Comparison of ENCODE assay signal across 2 cellular contexts in the genomic region with DNA sequence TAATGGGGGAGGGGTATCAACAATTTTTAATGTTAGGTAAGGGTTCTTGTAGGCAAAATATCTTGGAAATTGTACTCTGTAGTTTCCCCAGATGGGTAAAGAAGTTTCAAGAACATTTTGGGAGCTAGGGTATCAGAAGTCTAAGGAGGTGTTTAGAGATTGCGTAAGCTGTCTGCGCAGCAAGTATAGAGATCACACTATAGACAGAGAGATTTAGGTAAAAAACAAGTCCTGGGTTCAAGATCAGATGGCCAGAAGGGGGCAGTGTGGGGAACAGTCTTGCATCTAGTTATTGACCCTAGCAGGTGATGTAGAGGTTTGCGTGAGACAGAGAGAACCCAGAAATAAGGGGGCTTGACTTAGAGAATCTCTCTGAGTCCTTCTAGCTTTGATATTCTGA.
TF ChIP-seq lines count a peak whose summit lies in the region.

No MANE protein-coding gene starts in this region.

TF ChIP-seq in SK-N-SH, 30 proteins besides CTCF, POLR2A, EP300 and RAD21:
- TF ChIP-seq, protein P1, sequence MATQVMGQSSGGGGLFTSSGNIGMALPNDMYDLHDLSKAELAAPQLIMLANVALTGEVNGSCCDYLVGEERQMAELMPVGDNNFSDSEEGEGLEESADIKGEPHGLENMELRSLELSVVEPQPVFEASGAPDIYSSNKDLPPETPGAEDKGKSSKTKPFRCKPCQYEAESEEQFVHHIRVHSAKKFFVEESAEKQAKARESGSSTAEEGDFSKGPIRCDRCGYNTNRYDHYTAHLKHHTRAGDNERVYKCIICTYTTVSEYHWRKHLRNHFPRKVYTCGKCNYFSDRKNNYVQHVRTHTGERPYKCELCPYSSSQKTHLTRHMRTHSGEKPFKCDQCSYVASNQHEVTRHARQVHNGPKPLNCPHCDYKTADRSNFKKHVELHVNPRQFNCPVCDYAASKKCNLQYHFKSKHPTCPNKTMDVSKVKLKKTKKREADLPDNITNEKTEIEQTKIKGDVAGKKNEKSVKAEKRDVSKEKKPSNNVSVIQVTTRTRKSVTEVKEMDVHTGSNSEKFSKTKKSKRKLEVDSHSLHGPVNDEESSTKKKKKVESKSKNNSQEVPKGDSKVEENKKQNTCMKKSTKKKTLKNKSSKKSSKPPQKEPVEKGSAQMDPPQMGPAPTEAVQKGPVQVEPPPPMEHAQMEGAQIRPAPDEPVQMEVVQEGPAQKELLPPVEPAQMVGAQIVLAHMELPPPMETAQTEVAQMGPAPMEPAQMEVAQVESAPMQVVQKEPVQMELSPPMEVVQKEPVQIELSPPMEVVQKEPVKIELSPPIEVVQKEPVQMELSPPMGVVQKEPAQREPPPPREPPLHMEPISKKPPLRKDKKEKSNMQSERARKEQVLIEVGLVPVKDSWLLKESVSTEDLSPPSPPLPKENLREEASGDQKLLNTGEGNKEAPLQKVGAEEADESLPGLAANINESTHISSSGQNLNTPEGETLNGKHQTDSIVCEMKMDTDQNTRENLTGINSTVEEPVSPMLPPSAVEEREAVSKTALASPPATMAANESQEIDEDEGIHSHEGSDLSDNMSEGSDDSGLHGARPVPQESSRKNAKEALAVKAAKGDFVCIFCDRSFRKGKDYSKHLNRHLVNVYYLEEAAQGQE (IDR thresholded peaks at IDR 0.05; ENCODE audit: low read depth, low read length), result no peak
- TF ChIP-seq, protein P2, sequence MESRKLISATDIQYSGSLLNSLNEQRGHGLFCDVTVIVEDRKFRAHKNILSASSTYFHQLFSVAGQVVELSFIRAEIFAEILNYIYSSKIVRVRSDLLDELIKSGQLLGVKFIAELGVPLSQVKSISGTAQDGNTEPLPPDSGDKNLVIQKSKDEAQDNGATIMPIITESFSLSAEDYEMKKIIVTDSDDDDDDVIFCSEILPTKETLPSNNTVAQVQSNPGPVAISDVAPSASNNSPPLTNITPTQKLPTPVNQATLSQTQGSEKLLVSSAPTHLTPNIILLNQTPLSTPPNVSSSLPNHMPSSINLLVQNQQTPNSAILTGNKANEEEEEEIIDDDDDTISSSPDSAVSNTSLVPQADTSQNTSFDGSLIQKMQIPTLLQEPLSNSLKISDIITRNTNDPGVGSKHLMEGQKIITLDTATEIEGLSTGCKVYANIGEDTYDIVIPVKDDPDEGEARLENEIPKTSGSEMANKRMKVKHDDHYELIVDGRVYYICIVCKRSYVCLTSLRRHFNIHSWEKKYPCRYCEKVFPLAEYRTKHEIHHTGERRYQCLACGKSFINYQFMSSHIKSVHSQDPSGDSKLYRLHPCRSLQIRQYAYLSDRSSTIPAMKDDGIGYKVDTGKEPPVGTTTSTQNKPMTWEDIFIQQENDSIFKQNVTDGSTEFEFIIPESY (IDR thresholded peaks at IDR 0.05; ENCODE audit: borderline replicate concordance, low read depth), result no peak
- TF ChIP-seq, protein P3, sequence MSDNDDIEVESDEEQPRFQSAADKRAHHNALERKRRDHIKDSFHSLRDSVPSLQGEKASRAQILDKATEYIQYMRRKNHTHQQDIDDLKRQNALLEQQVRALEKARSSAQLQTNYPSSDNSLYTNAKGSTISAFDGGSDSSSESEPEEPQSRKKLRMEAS (IDR thresholded peaks at IDR 0.05; ENCODE audit: low read depth), result no peak
- TF ChIP-seq NFIC (IDR thresholded peaks at IDR 0.05; ENCODE audit: borderline replicate concordance) (no peak), SIN3A (IDR thresholded peaks at IDR 0.05; ENCODE audit: borderline replicate concordance, low read depth, low read length) (no peak), CHD2 (IDR thresholded peaks at IDR 0.05; ENCODE audit: low read length, partially characterized antibody) (no peak), POLR2AphosphoS5 (IDR thresholded peaks at IDR 0.05; ENCODE audit: low read depth, low read length) (no peak)

TF ChIP-seq in SK-N-SH treated with all-trans-retinoic acid at 6 μM for 48 hours, 23 proteins besides CTCF, POLR2A, EP300 and RAD21 (continued from another document):
- TF ChIP-seq, protein P4, sequence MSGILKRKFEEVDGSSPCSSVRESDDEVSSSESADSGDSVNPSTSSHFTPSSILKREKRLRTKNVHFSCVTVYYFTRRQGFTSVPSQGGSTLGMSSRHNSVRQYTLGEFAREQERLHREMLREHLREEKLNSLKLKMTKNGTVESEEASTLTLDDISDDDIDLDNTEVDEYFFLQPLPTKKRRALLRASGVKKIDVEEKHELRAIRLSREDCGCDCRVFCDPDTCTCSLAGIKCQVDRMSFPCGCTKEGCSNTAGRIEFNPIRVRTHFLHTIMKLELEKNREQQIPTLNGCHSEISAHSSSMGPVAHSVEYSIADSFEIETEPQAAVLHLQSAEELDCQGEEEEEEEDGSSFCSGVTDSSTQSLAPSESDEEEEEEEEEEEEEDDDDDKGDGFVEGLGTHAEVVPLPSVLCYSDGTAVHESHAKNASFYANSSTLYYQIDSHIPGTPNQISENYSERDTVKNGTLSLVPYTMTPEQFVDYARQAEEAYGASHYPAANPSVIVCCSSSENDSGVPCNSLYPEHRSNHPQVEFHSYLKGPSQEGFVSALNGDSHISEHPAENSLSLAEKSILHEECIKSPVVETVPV (CRISPR knock-in tag; IDR thresholded peaks at IDR 0.05), result no peak
- TF ChIP-seq TCF4 (CRISPR knock-in tag; IDR thresholded peaks at IDR 0.05; ENCODE audit: borderline replicate concordance) (no peak), ZNF565 (CRISPR knock-in tag; conservative IDR thresholded peaks at IDR 0.05; ENCODE audit: low read depth) (no peak), ZFP3 (CRISPR knock-in tag; IDR thresholded peaks at IDR 0.05) (no peak), BACH2 (CRISPR knock-in tag; IDR thresholded peaks at IDR 0.05; ENCODE audit: borderline replicate concordance) (no peak)
- TF ChIP-seq, protein P5, sequence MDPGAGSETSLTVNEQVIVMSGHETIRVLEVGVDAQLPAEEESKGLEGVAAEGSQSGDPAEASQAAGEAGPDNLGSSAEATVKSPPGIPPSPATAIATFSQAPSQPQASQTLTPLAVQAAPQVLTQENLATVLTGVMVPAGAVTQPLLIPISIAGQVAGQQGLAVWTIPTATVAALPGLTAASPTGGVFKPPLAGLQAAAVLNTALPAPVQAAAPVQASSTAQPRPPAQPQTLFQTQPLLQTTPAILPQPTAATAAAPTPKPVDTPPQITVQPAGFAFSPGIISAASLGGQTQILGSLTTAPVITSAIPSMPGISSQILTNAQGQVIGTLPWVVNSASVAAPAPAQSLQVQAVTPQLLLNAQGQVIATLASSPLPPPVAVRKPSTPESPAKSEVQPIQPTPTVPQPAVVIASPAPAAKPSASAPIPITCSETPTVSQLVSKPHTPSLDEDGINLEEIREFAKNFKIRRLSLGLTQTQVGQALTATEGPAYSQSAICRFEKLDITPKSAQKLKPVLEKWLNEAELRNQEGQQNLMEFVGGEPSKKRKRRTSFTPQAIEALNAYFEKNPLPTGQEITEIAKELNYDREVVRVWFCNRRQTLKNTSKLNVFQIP (CRISPR knock-in tag; IDR thresholded peaks at IDR 0.05; ENCODE audit: borderline replicate concordance, low read depth), result no peak
- TF ChIP-seq, protein P6, sequence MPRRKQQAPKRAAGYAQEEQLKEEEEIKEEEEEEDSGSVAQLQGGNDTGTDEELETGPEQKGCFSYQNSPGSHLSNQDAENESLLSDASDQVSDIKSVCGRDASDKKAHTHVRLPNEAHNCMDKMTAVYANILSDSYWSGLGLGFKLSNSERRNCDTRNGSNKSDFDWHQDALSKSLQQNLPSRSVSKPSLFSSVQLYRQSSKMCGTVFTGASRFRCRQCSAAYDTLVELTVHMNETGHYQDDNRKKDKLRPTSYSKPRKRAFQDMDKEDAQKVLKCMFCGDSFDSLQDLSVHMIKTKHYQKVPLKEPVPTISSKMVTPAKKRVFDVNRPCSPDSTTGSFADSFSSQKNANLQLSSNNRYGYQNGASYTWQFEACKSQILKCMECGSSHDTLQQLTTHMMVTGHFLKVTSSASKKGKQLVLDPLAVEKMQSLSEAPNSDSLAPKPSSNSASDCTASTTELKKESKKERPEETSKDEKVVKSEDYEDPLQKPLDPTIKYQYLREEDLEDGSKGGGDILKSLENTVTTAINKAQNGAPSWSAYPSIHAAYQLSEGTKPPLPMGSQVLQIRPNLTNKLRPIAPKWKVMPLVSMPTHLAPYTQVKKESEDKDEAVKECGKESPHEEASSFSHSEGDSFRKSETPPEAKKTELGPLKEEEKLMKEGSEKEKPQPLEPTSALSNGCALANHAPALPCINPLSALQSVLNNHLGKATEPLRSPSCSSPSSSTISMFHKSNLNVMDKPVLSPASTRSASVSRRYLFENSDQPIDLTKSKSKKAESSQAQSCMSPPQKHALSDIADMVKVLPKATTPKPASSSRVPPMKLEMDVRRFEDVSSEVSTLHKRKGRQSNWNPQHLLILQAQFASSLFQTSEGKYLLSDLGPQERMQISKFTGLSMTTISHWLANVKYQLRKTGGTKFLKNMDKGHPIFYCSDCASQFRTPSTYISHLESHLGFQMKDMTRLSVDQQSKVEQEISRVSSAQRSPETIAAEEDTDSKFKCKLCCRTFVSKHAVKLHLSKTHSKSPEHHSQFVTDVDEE (CRISPR knock-in tag; IDR thresholded peaks at IDR 0.05), result no peak
